Comparison of ENCODE assay signal across 17 cellular contexts in the genomic region with DNA sequence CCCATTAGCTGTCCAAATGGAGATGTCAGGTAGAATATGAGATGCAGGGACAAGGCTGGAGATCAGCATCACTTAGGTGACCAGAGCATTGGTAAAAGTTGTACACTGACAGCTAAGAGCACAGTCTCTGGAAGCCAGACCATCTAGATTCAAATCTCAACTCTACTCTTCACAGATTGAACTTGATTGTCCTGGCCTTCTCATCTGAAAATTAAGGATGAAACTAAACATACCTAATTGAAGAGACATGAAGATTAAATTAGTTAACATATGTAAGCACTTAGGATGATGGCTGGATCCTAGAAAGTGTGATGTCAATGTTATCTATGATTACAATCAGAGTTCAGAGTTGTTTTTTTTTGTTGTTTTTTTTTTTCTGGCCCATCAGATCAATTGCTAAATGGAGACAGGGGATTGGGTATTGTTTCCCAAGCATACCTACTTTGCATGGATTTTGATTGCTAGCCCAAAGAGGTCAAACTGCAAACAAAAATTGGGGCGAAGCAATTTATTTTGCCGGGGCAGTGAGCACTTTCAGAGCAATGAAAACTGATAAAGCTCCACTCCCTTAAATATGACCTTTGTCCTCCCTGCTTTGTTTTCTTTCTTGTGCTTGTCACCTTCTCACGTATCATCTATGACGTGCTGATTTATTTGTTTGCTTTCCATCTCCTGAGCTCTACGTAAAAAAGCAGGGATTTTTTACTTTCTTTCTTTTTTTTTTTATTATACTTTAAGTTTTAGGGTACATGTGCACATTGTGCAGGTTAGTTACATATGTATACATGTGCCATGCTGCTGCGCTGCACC.
"Had no signal": no experiment of that assay in that cellular context is flagged by ENCODE, and none has a peak within 500 bp of the region (broad histone marks: within the 10 kb centered on the region; RNA-seq: fewer than 3 reads in every experiment).

No MANE protein-coding gene starts in this region.

- H3K4me3 Mint-ChIP-seq: activated CD4-positive, alpha-beta memory T cell treated with anti-CD3 and anti-CD28 coated beads, Interleukin-2, amount 10 ng/mL, durations not matched to agents 7 days and 5 days; neural progenitor cell; stimulated activated naive B cell treated with anti-CD40 and anti-IgM and Interleukin-4, amounts not matched to agents 10 μg/mL and 1 μg/mL and 100 μg/mL, for 72 hours; WTC11 had no signal

- DNase-seq: activated CD4-positive, alpha-beta memory T cell treated with anti-CD3 and anti-CD28 coated beads, Interleukin-2, amount 10 ng/mL, durations not matched to agents 7 days and 5 days; activated CD4-positive, alpha-beta T cell treated with anti-CD3 and anti-CD28 coated beads for 4 hours; activated CD8-positive, alpha-beta memory T cell treated with anti-CD3 and anti-CD28 coated beads, Interleukin-2, amount 50 U/mL, for 4 hours; activated gamma-delta T cell; activated T-cell treated with anti-CD3 and anti-CD28 coated beads, Interleukin-2, amount 50 U/mL, for 48 hours; dorsolateral prefrontal cortex; erythroblast; gastrocnemius medialis; heart left ventricle; midbrain; ovary; stimulated activated naive B cell treated with anti-CD40 and anti-IgM and Interleukin-4, amounts not matched to agents 10 μg/mL and 1 μg/mL and 100 μg/mL, for 72 hours; T-helper 2 cell; transverse colon had no signal

- ATAC-seq: activated naive CD4-positive, alpha-beta T cell treated with anti-CD3 and anti-CD28 coated beads, Interleukin-2, amount 50 U/mL, for 72 hours; gastrocnemius medialis; heart left ventricle; stimulated activated naive B cell treated with anti-CD40 and anti-IgM and Interleukin-4, amounts not matched to agents 10 μg/mL and 1 μg/mL and 100 μg/mL, for 72 hours; WTC11 had no signal

- H3K9me3 Mint-ChIP-seq: activated CD4-positive, alpha-beta memory T cell treated with anti-CD3 and anti-CD28 coated beads, Interleukin-2, amount 10 ng/mL, durations not matched to agents 7 days and 5 days; activated naive CD4-positive, alpha-beta T cell treated with anti-CD3 and anti-CD28 coated beads, Interleukin-2, amount 50 U/mL, for 72 hours; neural progenitor cell; stimulated activated naive B cell treated with anti-CD40 and anti-IgM and Interleukin-4, amounts not matched to agents 10 μg/mL and 1 μg/mL and 100 μg/mL, for 72 hours had no signal

- H3K27me3 Mint-ChIP-seq: activated CD4-positive, alpha-beta memory T cell treated with anti-CD3 and anti-CD28 coated beads, Interleukin-2, amount 10 ng/mL, durations not matched to agents 7 days and 5 days; stimulated activated naive B cell treated with anti-CD40 and anti-IgM and Interleukin-4, amounts not matched to agents 10 μg/mL and 1 μg/mL and 100 μg/mL, for 72 hours had no signal

- H3K27ac Mint-ChIP-seq: activated CD4-positive, alpha-beta memory T cell treated with anti-CD3 and anti-CD28 coated beads, Interleukin-2, amount 10 ng/mL, durations not matched to agents 7 days and 5 days; activated naive CD4-positive, alpha-beta T cell treated with anti-CD3 and anti-CD28 coated beads, Interleukin-2, amount 50 U/mL, for 72 hours; neural progenitor cell; stimulated activated naive B cell treated with anti-CD40 and anti-IgM and Interleukin-4, amounts not matched to agents 10 μg/mL and 1 μg/mL and 100 μg/mL, for 72 hours; WTC11 had no signal

- H3K36me3 Mint-ChIP-seq: activated naive CD4-positive, alpha-beta T cell treated with anti-CD3 and anti-CD28 coated beads, Interleukin-2, amount 50 U/mL, for 72 hours; neural progenitor cell; stimulated activated naive B cell treated with anti-CD40 and anti-IgM and Interleukin-4, amounts not matched to agents 10 μg/mL and 1 μg/mL and 100 μg/mL, for 72 hours had no signal

- H3K4me1 Mint-ChIP-seq: activated CD4-positive, alpha-beta memory T cell treated with anti-CD3 and anti-CD28 coated beads, Interleukin-2, amount 10 ng/mL, durations not matched to agents 7 days and 5 days; neural progenitor cell; stimulated activated naive B cell treated with anti-CD40 and anti-IgM and Interleukin-4, amounts not matched to agents 10 μg/mL and 1 μg/mL and 100 μg/mL, for 72 hours; WTC11 had no signal
